Comparison of ENCODE assay signal across 1 cellular context in genomic region chr13:75458696-75459422, GRCh38.
TF ChIP-seq lines count a peak whose summit lies in the region.

No MANE protein-coding gene starts in this region.

TF ChIP-seq in HepG2, 621 proteins besides CTCF, POLR2A, EP300 and RAD21 (continued from another document and continues in another):
- TF ChIP-seq CBX5 (CRISPR knock-in tag; IDR thresholded peaks at IDR 0.05; ENCODE audit: borderline replicate concordance) (peak; percentile 89; the same call in 1 of the 2 replicates), KDM2A (CRISPR knock-in tag; IDR thresholded peaks at IDR 0.05; ENCODE audit: borderline replicate concordance, low read depth) (peak; percentile 78), NFAT5 (CRISPR knock-in tag; IDR thresholded peaks at IDR 0.05) (no peak), ZNF597 (CRISPR knock-in tag; IDR thresholded peaks at IDR 0.05) (no peak), FUBP1 (CRISPR knock-in tag; IDR thresholded peaks at IDR 0.05; ENCODE audit: borderline replicate concordance) (no peak), ADNP (CRISPR knock-in tag; IDR thresholded peaks at IDR 0.05) (no peak), PHF20 (CRISPR knock-in tag; IDR thresholded peaks at IDR 0.05) (no peak), ZNF501 (CRISPR knock-in tag; IDR thresholded peaks at IDR 0.05) (no peak), TERF1 (CRISPR knock-in tag; IDR thresholded peaks at IDR 0.05) (no peak), SRSF9 (IDR thresholded peaks at IDR 0.05; ENCODE audit: borderline replicate concordance, insufficient read depth, low read depth, low read length, poor library complexity, severe bottlenecking) (no peak), ELK4 (CRISPR knock-in tag; IDR thresholded peaks at IDR 0.05; ENCODE audit: borderline replicate concordance) (no peak), ZFX (CRISPR knock-in tag; IDR thresholded peaks at IDR 0.05; ENCODE audit: low read depth) (peak; percentile 61), SETDB1 (CRISPR knock-in tag; IDR thresholded peaks at IDR 0.05; ENCODE audit: borderline replicate concordance) (no peak), ZMYM4 (CRISPR knock-in tag; IDR thresholded peaks at IDR 0.05) (peak; percentile 92), ZNF24 (IDR thresholded peaks at IDR 0.05) (no peak), MEF2D (CRISPR knock-in tag; IDR thresholded peaks at IDR 0.05) (peak; percentile 82), ZNF33B (CRISPR knock-in tag; IDR thresholded peaks at IDR 0.05) (no peak), ARID3A (IDR thresholded peaks at IDR 0.05; ENCODE audit: low read depth, low read length) (peak; percentile 85), MAFK (conservative IDR thresholded peaks at IDR 0.05 in 1 of 2, IDR thresholded peaks at IDR 0.05 in 1 of 2; ENCODE audit: low read length in 2 of 2) (no peak), HOXA7 (CRISPR knock-in tag; IDR thresholded peaks at IDR 0.05) (no peak), MNT (IDR thresholded peaks at IDR 0.05) (peak; percentile 36; the same call in 1 of the 2 replicates), ATF7 (IDR thresholded peaks at IDR 0.05) (peak; percentile 37; the same call in 1 of the 2 replicates), ATF7 (CRISPR knock-in tag; IDR thresholded peaks at IDR 0.05) (no peak), MED8 (CRISPR knock-in tag; IDR thresholded peaks at IDR 0.05; ENCODE audit: insufficient replicate concordance) (peak; percentile 81), HMG20B (CRISPR knock-in tag; conservative IDR thresholded peaks at IDR 0.05) (no peak; the same call in 1 of the 2 replicates), ZNF543 (CRISPR knock-in tag; IDR thresholded peaks at IDR 0.05) (0 out of 2 replicates have a peak, but pooled peaks have one; percentile 30), ZNF776 (CRISPR knock-in tag; IDR thresholded peaks at IDR 0.05) (no peak), KAT7 (CRISPR knock-in tag; IDR thresholded peaks at IDR 0.05; ENCODE audit: borderline replicate concordance) (peak; percentile 62; the same call in 1 of the 2 replicates), HDAC2 (CRISPR knock-in tag; IDR thresholded peaks at IDR 0.05) (peak; percentile 91), BRCA1 (CRISPR knock-in tag; IDR thresholded peaks at IDR 0.05) (no peak), MTA3 (CRISPR knock-in tag; IDR thresholded peaks at IDR 0.05) (no peak), KLF11 (CRISPR knock-in tag; IDR thresholded peaks at IDR 0.05) (no peak), ZSCAN30 (CRISPR knock-in tag; IDR thresholded peaks at IDR 0.05) (no peak), FOXA3 (CRISPR knock-in tag; IDR thresholded peaks at IDR 0.05) (peak; percentile 98), ZNF205 (CRISPR knock-in tag; IDR thresholded peaks at IDR 0.05) (peak; percentile 83), MXD4 (CRISPR knock-in tag; IDR thresholded peaks at IDR 0.05) (0 out of 2 replicates have a peak, but pooled peaks have one; percentile 42), HIVEP1 (CRISPR knock-in tag; IDR thresholded peaks at IDR 0.05) (no peak), FOXA1 (IDR thresholded peaks at IDR 0.05) (peak; percentile 85), FOXA1 (CRISPR knock-in tag; IDR thresholded peaks at IDR 0.05) (peak; percentile 98), ZBTB3 (CRISPR knock-in tag; IDR thresholded peaks at IDR 0.05; ENCODE audit: borderline replicate concordance, low read depth) (no peak), ZFP82 (CRISPR knock-in tag; IDR thresholded peaks at IDR 0.05; ENCODE audit: borderline replicate concordance) (no peak)
- TF ChIP-seq, protein P1, sequence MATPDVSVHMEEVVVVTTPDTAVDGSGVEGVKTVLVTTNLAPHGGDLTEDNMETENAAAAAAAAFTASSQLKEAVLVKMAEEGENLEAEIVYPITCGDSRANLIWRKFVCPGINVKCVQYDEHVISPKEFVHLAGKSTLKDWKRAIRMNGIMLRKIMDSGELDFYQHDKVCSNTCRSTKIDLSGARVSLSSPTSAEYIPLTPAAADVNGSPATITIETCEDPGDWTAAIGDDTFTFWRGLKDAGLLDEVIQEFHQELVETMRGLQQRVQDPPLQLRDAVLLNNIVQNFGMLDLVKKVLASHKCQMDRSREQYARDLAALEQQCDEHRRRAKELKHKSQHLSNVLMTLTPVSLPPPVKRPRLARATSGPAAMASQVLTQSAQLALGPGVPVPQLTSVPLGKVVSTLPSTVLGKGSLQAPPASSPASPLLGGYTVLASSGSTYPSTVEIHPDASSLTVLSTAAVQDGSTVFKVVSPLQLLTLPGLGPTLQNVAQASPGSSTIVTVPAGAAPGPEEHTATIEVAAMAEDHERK (CRISPR knock-in tag; IDR thresholded peaks at IDR 0.05; ENCODE audit: low read depth), result no peak
- TF ChIP-seq, protein P2, sequence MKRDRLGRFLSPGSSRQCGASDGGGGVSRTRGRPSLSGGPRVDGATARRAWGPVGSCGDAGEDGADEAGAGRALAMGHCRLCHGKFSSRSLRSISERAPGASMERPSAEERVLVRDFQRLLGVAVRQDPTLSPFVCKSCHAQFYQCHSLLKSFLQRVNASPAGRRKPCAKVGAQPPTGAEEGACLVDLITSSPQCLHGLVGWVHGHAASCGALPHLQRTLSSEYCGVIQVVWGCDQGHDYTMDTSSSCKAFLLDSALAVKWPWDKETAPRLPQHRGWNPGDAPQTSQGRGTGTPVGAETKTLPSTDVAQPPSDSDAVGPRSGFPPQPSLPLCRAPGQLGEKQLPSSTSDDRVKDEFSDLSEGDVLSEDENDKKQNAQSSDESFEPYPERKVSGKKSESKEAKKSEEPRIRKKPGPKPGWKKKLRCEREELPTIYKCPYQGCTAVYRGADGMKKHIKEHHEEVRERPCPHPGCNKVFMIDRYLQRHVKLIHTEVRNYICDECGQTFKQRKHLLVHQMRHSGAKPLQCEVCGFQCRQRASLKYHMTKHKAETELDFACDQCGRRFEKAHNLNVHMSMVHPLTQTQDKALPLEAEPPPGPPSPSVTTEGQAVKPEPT (CRISPR knock-in tag; IDR thresholded peaks at IDR 0.05; ENCODE audit: low read depth), result 0 out of 2 replicates have a peak, but pooled peaks have one; percentile 57
- TF ChIP-seq, protein P3, sequence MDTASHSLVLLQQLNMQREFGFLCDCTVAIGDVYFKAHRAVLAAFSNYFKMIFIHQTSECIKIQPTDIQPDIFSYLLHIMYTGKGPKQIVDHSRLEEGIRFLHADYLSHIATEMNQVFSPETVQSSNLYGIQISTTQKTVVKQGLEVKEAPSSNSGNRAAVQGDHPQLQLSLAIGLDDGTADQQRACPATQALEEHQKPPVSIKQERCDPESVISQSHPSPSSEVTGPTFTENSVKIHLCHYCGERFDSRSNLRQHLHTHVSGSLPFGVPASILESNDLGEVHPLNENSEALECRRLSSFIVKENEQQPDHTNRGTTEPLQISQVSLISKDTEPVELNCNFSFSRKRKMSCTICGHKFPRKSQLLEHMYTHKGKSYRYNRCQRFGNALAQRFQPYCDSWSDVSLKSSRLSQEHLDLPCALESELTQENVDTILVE (CRISPR knock-in tag; IDR thresholded peaks at IDR 0.05), result peak; percentile 75
- TF ChIP-seq, protein P4, sequence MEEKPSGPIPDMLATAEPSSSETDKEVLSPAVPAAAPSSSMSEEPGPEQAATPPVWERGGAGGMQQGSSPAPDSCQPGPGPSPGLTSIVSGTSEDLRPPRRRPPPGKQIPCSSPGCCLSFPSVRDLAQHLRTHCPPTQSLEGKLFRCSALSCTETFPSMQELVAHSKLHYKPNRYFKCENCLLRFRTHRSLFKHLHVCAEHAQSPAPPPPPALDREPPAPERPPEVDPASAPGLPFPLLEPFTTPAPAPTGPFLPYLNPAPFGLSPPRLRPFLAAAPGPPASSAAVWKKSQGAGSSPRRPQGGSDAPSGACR (CRISPR knock-in tag; IDR thresholded peaks at IDR 0.05), result peak; percentile 69; the same call in 1 of the 2 replicates
